Comparison of ENCODE assay signal across 8 cellular contexts in genomic region chr7:156949541-156950380, GRCh38.
A peak's percentile ranks its signal among the peaks of the same experiment; 100 is the strongest.
DNase-seq lines count a peak whose midpoint lies in the region; ATAC-seq, FAIRE-seq and TF ChIP-seq lines count a peak whose summit lies in the region.

A gene with protein sequence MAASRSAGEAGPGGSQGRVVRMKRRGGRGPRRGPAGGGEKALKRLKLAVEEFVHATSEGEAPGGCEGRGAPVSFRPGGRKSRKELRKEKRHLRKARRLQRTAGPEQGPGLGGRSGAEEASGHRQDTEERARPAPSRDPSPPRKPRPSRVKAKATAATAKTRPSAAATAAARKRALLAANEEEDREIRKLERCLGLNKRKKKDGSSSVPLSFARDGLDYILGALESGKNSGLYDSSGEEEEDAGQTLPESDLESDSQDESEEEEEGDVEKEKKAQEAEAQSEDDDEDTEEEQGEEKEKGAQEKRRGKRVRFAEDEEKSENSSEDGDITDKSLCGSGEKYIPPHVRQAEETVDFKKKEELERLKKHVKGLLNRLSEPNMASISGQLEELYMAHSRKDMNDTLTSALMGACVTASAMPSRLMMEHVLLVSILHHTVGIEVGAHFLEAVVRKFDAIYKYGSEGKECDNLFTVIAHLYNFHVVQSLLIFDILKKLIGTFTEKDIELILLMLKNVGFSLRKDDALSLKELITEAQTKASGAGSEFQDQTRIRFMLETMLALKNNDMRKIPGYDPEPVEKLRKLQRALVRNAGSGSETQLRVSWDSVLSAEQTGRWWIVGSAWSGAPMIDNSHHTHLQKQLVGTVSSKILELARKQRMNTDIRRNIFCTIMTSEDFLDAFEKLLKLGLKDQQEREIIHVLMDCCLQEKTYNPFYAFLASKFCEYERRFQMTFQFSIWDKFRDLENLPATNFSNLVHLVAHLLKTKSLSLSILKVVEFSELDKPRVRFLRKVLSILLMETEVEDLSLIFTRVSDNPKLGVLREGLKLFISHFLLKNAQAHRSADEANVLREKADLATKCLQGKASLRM (plus strand): TSS chr7:156949712. CDS start chr7:156949738, 26 bp downstream.

- H3K36me3 ChIP-seq in OCI-LY3 (replicated peaks; ENCODE audit: low read depth, low read length), result peaks cover 22% of the 10 kb centered on the region
- H3K36me3 ChIP-seq in muscle layer of colon (ENCODE audit: insufficient read depth, low read length), result peaks cover 24% of the 10 kb centered on the region

- H3K4me3 ChIP-seq in OCI-LY3 (ENCODE audit: low read length) (peak within 1 kb of the TSS; percentile 95), muscle layer of colon (ENCODE audit: low read depth in 1 of 2, low read length in 2 of 2) (peak within 1 kb of the TSS; percentile 91 to 96)

- peak; percentile 48 for TF ChIP-seq CTCF in OCI-LY3 (IDR thresholded peaks at IDR 0.05; ENCODE audit: low read depth, low read length)

- H3K79me2 ChIP-seq in OCI-LY3 (ENCODE audit: low read length), result peaks cover 52% of the 10 kb centered on the region

- peak; percentile 94 for ATAC-seq in GM21381 (IDR thresholded peaks at IDR 0.05; ENCODE audit: unreplicated experiment)

- TF ChIP-seq POLR2A in erythroblast (IDR thresholded peaks at IDR 0.05; ENCODE audit: low read length), result peak; percentile 70

- no peak for FAIRE-seq in HTR-8/SVneo (lab: Jason Lieb, UNC)

- peak within 1 kb of the TSS; percentile 72 for H3K9ac ChIP-seq in OCI-LY3 (ENCODE audit: low read length)
- peak within 1 kb of the TSS; percentile 45 for H3K9ac ChIP-seq in muscle layer of colon (ENCODE audit: low read length)

- H3K9me3 ChIP-seq in OCI-LY3 (ENCODE audit: insufficient read depth, low read length), result no peaks in the 10 kb centered on the region
- H3K9me3 ChIP-seq in muscle layer of colon (ENCODE audit: low read length), result no peaks in the 10 kb centered on the region

- H3K4me2 ChIP-seq in OCI-LY3 (ENCODE audit: low read length), result peak within 1 kb of the TSS; percentile 99

- H3K4me1 ChIP-seq in OCI-LY3 (ENCODE audit: low read length) (peaks cover 18% of the 10 kb centered on the region), muscle layer of colon (ENCODE audit: insufficient read depth, low read length) (peaks cover 18% of the 10 kb centered on the region)

- H3K27ac ChIP-seq in OCI-LY3 (ENCODE audit: low read length) (peak within 1 kb of the TSS; percentile 38), muscle layer of colon (ENCODE audit: low read depth, low read length) (peak within 1 kb of the TSS; percentile 62)

- peak within 1 kb of the TSS; percentile 70; the same call in 1 of the 2 replicates for H2AFZ ChIP-seq in OCI-LY3 (ENCODE audit: low read depth, low read length)

- H3K27me3 ChIP-seq in OCI-LY3 (ENCODE audit: low read depth, low read length), result no peaks in the 10 kb centered on the region
- no peaks in the 10 kb centered on the region for H3K27me3 ChIP-seq in muscle layer of colon (ENCODE audit: control insufficient read depth in 1 of 2, insufficient read depth in 2 of 2, low read length in 2 of 2)

- DNase-seq in DMS114 treated with DMSO at 0.1 percent for 48 hours (lab: John Stamatoyannopoulos, UW; ENCODE audit: unreplicated experiment) (peak; percentile 59), HTR-8/SVneo (ENCODE audit: insufficient read length, low spot score) (peak; percentile 73), activated T-cell treated with anti-CD3 and anti-CD28 coated beads for 1 hour (ENCODE audit: low read depth) (peak; percentile 89), erythroblast (lab: John Stamatoyannopoulos, UW) (peak; percentile 92 to 95)
- peak; percentile 82 to 84 for DNase-seq in stimulated activated CD8-positive, alpha-beta memory T cell treated with anti-CD3 and anti-CD28 coated beads, Interleukin-7, amount 100 ng/mL, for 1 hour (ENCODE audit: low read depth in 2 of 2)

- peaks cover 19% of the 10 kb centered on the region for H4K20me1 ChIP-seq in OCI-LY3 (ENCODE audit: insufficient read depth, low read length)

Comparison
In these comparisons a context has a peak if more than half of its experiments do, and no peak if none do; other contexts are left out.
1. Peak in every context shown above with its lines: DNase-seq, ATAC-seq, H3K4me3 ChIP-seq and H3K27ac ChIP-seq.